In genomic region chr19:6862673-6863078, GRCh38 we compare ENCODE assay signal across 8 cellular contexts. TPM values are rescaled to one million over a fixed set of nuclear protein-coding genes. Genes with fewer than 3 reads are reported as not detected.
A peak's percentile ranks its signal among the peaks of the same experiment; 100 is the strongest.
DNase-seq lines count a peak whose midpoint lies in the region; ATAC-seq and TF ChIP-seq lines count a peak whose summit lies in the region.

No MANE protein-coding gene starts in this region.

- peak overlapping the region; percentile 44 for H3K4me3 ChIP-seq in choroid plexus epithelial cell (ENCODE audit: low read depth, low read length)
- H3K4me3 ChIP-seq in liver (ENCODE audit: low read depth in 1 of 3, low read length in 3 of 3): peak overlapping the region in 1 of 3 donors; percentile 17

- no peak overlapping the region for H3K27ac ChIP-seq in liver (ENCODE audit: low read depth in 1 of 2, low read length in 2 of 2)

- H3K27me3 ChIP-seq in liver (ENCODE audit: control insufficient read depth in 4 of 4, insufficient read depth in 4 of 4, low read length in 3 of 4): no peaks in the 10 kb centered on the region

- H3K9ac ChIP-seq in liver (ENCODE audit: low read depth in 1 of 2, low read length in 2 of 2): no peak overlapping the region

- TF ChIP-seq CTCF in GM12873 (IDR thresholded peaks at IDR 0.05; ENCODE audit: insufficient read depth, low read depth, low read length, missing control alignments): peak; percentile 96
- peak; percentile 93 for TF ChIP-seq CTCF in choroid plexus epithelial cell (conservative IDR thresholded peaks at IDR 0.05; ENCODE audit: low read depth, low read length)
- TF ChIP-seq CTCF in liver (IDR thresholded peaks at IDR 0.05; ENCODE audit: low read depth, low read length, missing input control): peak; percentile 92

- peak; percentile 88 for TF ChIP-seq RAD21 in liver (IDR thresholded peaks at IDR 0.05)

- peak; percentile 52 for ATAC-seq in HG02973 (IDR thresholded peaks at IDR 0.05; ENCODE audit: unreplicated experiment)

- H3K4me1 ChIP-seq in liver (ENCODE audit: control insufficient read depth in 4 of 4, insufficient read depth in 4 of 4, low read length in 3 of 4): peaks cover 0 to 5% (median 0%) of the 10 kb centered on the region in 4 donors

- no peaks in the 10 kb centered on the region for H3K9me3 ChIP-seq in liver (ENCODE audit: control insufficient read depth in 4 of 4, low read length in 3 of 4)

- WGBS in liver: 3% methylated on average over 16 of the region's 16 CpGs

- H3K36me3 ChIP-seq in liver (ENCODE audit: control insufficient read depth in 4 of 4, insufficient read depth in 3 of 4, low read depth in 1 of 4, low read length in 3 of 4): no peaks in the 10 kb centered on the region

- DNase-seq in NCI-H526 treated with DMSO at 0.1 percent for 48 hours (lab: John Stamatoyannopoulos, UW) (peak; percentile 42), choroid plexus epithelial cell (ENCODE audit: low read depth) (peak; percentile 85), NCI-H69 (lab: John Stamatoyannopoulos, UW) (no peak)
- peak; percentile 88 to 93 for DNase-seq in activated CD4-positive, alpha-beta T cell treated with anti-CD3 and anti-CD28 coated beads for 4 hours
- peak; percentile 87 for DNase-seq in stimulated activated CD4-positive, alpha-beta T cell treated with anti-CD3 and anti-CD28 coated beads, Interleukin-4, amount 100 ng/mL, for 48 hours (ENCODE audit: low read depth in 2 of 2)

TF ChIP-seq in liver, 16 proteins besides CTCF, POLR2A, EP300 and RAD21:
- TF ChIP-seq, protein P1, sequence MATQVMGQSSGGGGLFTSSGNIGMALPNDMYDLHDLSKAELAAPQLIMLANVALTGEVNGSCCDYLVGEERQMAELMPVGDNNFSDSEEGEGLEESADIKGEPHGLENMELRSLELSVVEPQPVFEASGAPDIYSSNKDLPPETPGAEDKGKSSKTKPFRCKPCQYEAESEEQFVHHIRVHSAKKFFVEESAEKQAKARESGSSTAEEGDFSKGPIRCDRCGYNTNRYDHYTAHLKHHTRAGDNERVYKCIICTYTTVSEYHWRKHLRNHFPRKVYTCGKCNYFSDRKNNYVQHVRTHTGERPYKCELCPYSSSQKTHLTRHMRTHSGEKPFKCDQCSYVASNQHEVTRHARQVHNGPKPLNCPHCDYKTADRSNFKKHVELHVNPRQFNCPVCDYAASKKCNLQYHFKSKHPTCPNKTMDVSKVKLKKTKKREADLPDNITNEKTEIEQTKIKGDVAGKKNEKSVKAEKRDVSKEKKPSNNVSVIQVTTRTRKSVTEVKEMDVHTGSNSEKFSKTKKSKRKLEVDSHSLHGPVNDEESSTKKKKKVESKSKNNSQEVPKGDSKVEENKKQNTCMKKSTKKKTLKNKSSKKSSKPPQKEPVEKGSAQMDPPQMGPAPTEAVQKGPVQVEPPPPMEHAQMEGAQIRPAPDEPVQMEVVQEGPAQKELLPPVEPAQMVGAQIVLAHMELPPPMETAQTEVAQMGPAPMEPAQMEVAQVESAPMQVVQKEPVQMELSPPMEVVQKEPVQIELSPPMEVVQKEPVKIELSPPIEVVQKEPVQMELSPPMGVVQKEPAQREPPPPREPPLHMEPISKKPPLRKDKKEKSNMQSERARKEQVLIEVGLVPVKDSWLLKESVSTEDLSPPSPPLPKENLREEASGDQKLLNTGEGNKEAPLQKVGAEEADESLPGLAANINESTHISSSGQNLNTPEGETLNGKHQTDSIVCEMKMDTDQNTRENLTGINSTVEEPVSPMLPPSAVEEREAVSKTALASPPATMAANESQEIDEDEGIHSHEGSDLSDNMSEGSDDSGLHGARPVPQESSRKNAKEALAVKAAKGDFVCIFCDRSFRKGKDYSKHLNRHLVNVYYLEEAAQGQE (IDR thresholded peaks at IDR 0.05): peak; percentile 18
- TF ChIP-seq TAF1 (conservative IDR thresholded peaks at IDR 0.05): no peak
TF ChIP-seq in liver: peak in this region for 1.

RNA-seq across cellular contexts. Expression of gene ADGRE1, which starts 24.7 kb away (rescaled TPM):
- total RNA-seq in liver: 10 to 100 TPM in 1 of 2 donors, 1 to 10 TPM in 1; 2.0 to 16.2 TPM
- polyA plus RNA-seq in liver: 1 to 10 TPM in 1 of 2 donors, under 1 TPM in 1; 0.39 to 1.5 TPM
